ENCODE assay signal across 8 cellular contexts in the genomic region with DNA sequence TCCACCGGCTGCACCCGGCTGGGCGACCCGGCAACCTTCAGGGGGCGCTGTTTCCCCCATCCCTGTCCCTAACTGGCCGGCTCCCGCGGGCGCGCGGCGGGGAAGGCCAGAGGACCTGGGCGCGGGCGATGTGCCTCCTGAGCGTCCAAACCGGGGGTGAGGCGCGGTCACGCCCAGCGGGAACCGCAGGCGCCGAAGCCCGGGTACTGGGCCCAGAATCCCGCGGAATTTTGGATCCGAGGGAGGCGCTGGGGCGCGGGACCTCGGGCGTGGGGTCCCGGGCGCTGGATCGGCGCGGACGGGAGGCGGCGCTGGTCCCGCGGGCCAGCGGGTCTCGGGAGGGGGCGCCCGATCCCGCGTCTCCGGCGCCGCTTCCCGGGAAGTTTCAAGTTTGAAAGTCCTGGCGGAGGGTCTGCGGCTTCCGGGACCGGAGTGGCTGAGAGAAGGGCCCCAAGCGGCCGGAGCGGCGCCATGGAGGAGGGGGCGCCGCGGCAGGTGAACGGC. TPM values are rescaled to one million over a fixed set of nuclear protein-coding genes. Genes with fewer than 3 reads are reported as not detected.
DNase-seq lines count a peak whose midpoint lies in the region; ATAC-seq and TF ChIP-seq lines count a peak whose summit lies in the region.

A gene (plus strand): TSS at position 59 of the 504 bp plus-strand sequence. CDS start 413 bp downstream, at position 472.

- peaks cover 6 to 26% (median 7%) of the 10 kb centered on the region in 3 donors for H3K4me1 ChIP-seq in esophagus squamous epithelium
- no peaks in the 10 kb centered on the region for H3K4me1 ChIP-seq in naive thymus-derived CD4-positive, alpha-beta T cell (ENCODE audit: control insufficient read depth in 2 of 2, insufficient read depth in 2 of 2, low read length in 2 of 2)

- CTCF ChIA-PET in CD4-positive, alpha-beta T cell (lab: Charles Lee), result interaction anchor here (0.6 to 1.3 kb wide), 13 partner anchors 9 to 270 kb away, joined by 3 to 7 read pairs (median 4); a partner anchor contains a TSS
- CTCF ChIA-PET in naive thymus-derived CD4-positive, alpha-beta T cell (lab: Charles Lee), result interaction anchor here (0.7 to 0.9 kb wide), 2 partner anchors 10 to 18 kb away, joined by 3 to 7 read pairs; no protein-coding TSS in a partner anchor

- H3K4me1 Mint-ChIP-seq in CD4-positive, alpha-beta T cell (ENCODE audit: low read depth), result peaks cover 11% of the 10 kb centered on the region
- H3K4me1 Mint-ChIP-seq in activated T-cell treated with anti-CD3 and anti-CD28 coated beads, Interleukin-2, amount 50 U/mL, for 4 hours (ENCODE audit: low read depth), result peaks cover 7% of the 10 kb centered on the region
- H3K4me1 Mint-ChIP-seq in naive thymus-derived CD4-positive, alpha-beta T cell, result peaks cover 4 to 17% (median 10%) of the 10 kb centered on the region in 7 donors
- peaks cover 15 to 21% of the 10 kb centered on the region in 2 donors for H3K4me1 Mint-ChIP-seq in stimulated activated naive B cell treated with anti-CD40 and anti-IgM and Interleukin-4, amounts not matched to agents 10 μg/mL and 1 μg/mL and 100 μg/mL, for 72 hours

- peak; percentile 92 for TF ChIP-seq CTCF in CD4-positive, alpha-beta T cell (IDR thresholded peaks at IDR 0.05)
- peak; percentile 81 to 95 (median 87) for TF ChIP-seq CTCF in esophagus squamous epithelium (IDR thresholded peaks at IDR 0.05)

- no peaks in the 10 kb centered on the region for H3K27me3 ChIP-seq in CD4-positive, alpha-beta T cell (ENCODE audit: control insufficient read depth, insufficient read depth, low read length)
- no peaks in the 10 kb centered on the region for H3K27me3 ChIP-seq in esophagus squamous epithelium
- H3K27me3 ChIP-seq in naive thymus-derived CD4-positive, alpha-beta T cell (ENCODE audit: control insufficient read depth in 2 of 2, insufficient read depth in 2 of 2, low read length in 2 of 2), result no peaks in the 10 kb centered on the region

- ATAC-seq in CD4-positive, alpha-beta T cell (ENCODE audit: poor library complexity), result peak; percentile 84
- peak; percentile 63 for ATAC-seq in GM19324 (IDR thresholded peaks at IDR 0.05; ENCODE audit: low FRiP score, unreplicated experiment)
- peak; percentile 48 for ATAC-seq in HG03558 (IDR thresholded peaks at IDR 0.05; ENCODE audit: extremely low read depth, unreplicated experiment)
- ATAC-seq in activated T-cell treated with anti-CD3 and anti-CD28 coated beads, Interleukin-2, amount 50 U/mL, for 4 hours, result peak; percentile 87 to 88
- ATAC-seq in naive thymus-derived CD4-positive, alpha-beta T cell, result peak; percentile 94
- peak; percentile 90 for ATAC-seq in stimulated activated naive B cell treated with anti-CD40 and anti-IgM and Interleukin-4, amounts not matched to agents 10 μg/mL and 1 μg/mL and 100 μg/mL, for 72 hours (replicated peaks)

- DNase-seq in CD4-positive, alpha-beta T cell, result peak; percentile 73 to 87 (median 79)
- DNase-seq in OCI-M2 (lab: John Stamatoyannopoulos, UW; ENCODE audit: unreplicated experiment) (peak; percentile 47), esophagus squamous epithelium (lab: John Stamatoyannopoulos, UW) (no peak)
- peak; percentile 81 for DNase-seq in activated T-cell treated with anti-CD3 and anti-CD28 coated beads, Interleukin-2, amount 50 U/mL, for 4 hours
- DNase-seq in naive thymus-derived CD4-positive, alpha-beta T cell, result peak; percentile 63 to 95 (median 82)
- DNase-seq in stimulated activated naive B cell treated with anti-CD40 and anti-IgM and Interleukin-4, amounts not matched to agents 10 μg/mL and 1 μg/mL and 100 μg/mL, for 72 hours, result peak; percentile 84

- H3K4me3 ChIP-seq in esophagus squamous epithelium, result peak within 1 kb of the TSS; percentile 56 to 93 (median 64)
- peak within 1 kb of the TSS; percentile 68 for H3K4me3 ChIP-seq in naive thymus-derived CD4-positive, alpha-beta T cell (ENCODE audit: low read length)

- no CpG with 5 or more reads among the region's 65 CpGs for WGBS in esophagus squamous epithelium, 2 donors

- POLR2A ChIA-PET in CD4-positive, alpha-beta T cell (lab: Charles Lee), result interaction anchor here (0.5 to 1.2 kb wide), 6 partner anchors 10 to 116 kb away, joined by 3 to 7 read pairs (median 4); a partner anchor contains a TSS
- POLR2A ChIA-PET in naive thymus-derived CD4-positive, alpha-beta T cell (lab: Charles Lee), result interaction anchor here (0.6 to 1.0 kb wide), 2 partner anchors 12 to 1186 kb away, joined by 3 read pairs; no protein-coding TSS in a partner anchor

- H3K27ac Mint-ChIP-seq in CD4-positive, alpha-beta T cell, result peak within 1 kb of the TSS; percentile 24
- H3K27ac Mint-ChIP-seq in naive thymus-derived CD4-positive, alpha-beta T cell, result peak within 1 kb of the TSS; percentile 52 to 91 (median 79)
- H3K27ac Mint-ChIP-seq in stimulated activated naive B cell treated with anti-CD40 and anti-IgM and Interleukin-4, amounts not matched to agents 10 μg/mL and 1 μg/mL and 100 μg/mL, for 72 hours, result peak within 1 kb of the TSS; percentile 81

- H3K9me3 Mint-ChIP-seq in CD4-positive, alpha-beta T cell, result no peaks in the 10 kb centered on the region
- H3K9me3 Mint-ChIP-seq in activated T-cell treated with anti-CD3 and anti-CD28 coated beads, Interleukin-2, amount 50 U/mL, for 4 hours, result no peaks in the 10 kb centered on the region
- H3K9me3 Mint-ChIP-seq in naive thymus-derived CD4-positive, alpha-beta T cell, result no peaks in the 10 kb centered on the region
- no peaks in the 10 kb centered on the region for H3K9me3 Mint-ChIP-seq in stimulated activated naive B cell treated with anti-CD40 and anti-IgM and Interleukin-4, amounts not matched to agents 10 μg/mL and 1 μg/mL and 100 μg/mL, for 72 hours

- no peaks in the 10 kb centered on the region for H3K9me3 ChIP-seq in CD4-positive, alpha-beta T cell (ENCODE audit: control insufficient read depth, low read length)
- no peaks in the 10 kb centered on the region for H3K9me3 ChIP-seq in esophagus squamous epithelium
- H3K9me3 ChIP-seq in naive thymus-derived CD4-positive, alpha-beta T cell (ENCODE audit: control insufficient read depth in 2 of 3, low read length in 3 of 3), result no peaks in the 10 kb centered on the region

- no peaks in the 10 kb centered on the region for H3K36me3 Mint-ChIP-seq in CD4-positive, alpha-beta T cell (ENCODE audit: low read depth)
- no peaks in the 10 kb centered on the region for H3K36me3 Mint-ChIP-seq in activated T-cell treated with anti-CD3 and anti-CD28 coated beads, Interleukin-2, amount 50 U/mL, for 4 hours (ENCODE audit: insufficient read depth)
- H3K36me3 Mint-ChIP-seq in naive thymus-derived CD4-positive, alpha-beta T cell, result peaks cover 0 to 2% (median 0%) of the 10 kb centered on the region in 5 donors
- H3K36me3 Mint-ChIP-seq in stimulated activated naive B cell treated with anti-CD40 and anti-IgM and Interleukin-4, amounts not matched to agents 10 μg/mL and 1 μg/mL and 100 μg/mL, for 72 hours, result peaks cover 2 to 6% of the 10 kb centered on the region in 2 donors

- peak within 1 kb of the TSS; percentile 91 for H3K4me3 Mint-ChIP-seq in CD4-positive, alpha-beta T cell
- peak within 1 kb of the TSS; percentile 78 for H3K4me3 Mint-ChIP-seq in activated T-cell treated with anti-CD3 and anti-CD28 coated beads, Interleukin-2, amount 50 U/mL, for 4 hours
- H3K4me3 Mint-ChIP-seq in naive thymus-derived CD4-positive, alpha-beta T cell, result peak within 1 kb of the TSS; percentile 84 to 94 (median 91)
- H3K4me3 Mint-ChIP-seq in stimulated activated naive B cell treated with anti-CD40 and anti-IgM and Interleukin-4, amounts not matched to agents 10 μg/mL and 1 μg/mL and 100 μg/mL, for 72 hours, result peak within 1 kb of the TSS; percentile 89 to 91

- peak in 1 of 4 donors; percentile 12 for TF ChIP-seq POLR2A in esophagus squamous epithelium (IDR thresholded peaks at IDR 0.05)

- H3K27me3 Mint-ChIP-seq in CD4-positive, alpha-beta T cell, result no peaks in the 10 kb centered on the region
- no peaks in the 10 kb centered on the region for H3K27me3 Mint-ChIP-seq in activated T-cell treated with anti-CD3 and anti-CD28 coated beads, Interleukin-2, amount 50 U/mL, for 4 hours (ENCODE audit: low read depth)
- no peaks in the 10 kb centered on the region for H3K27me3 Mint-ChIP-seq in naive thymus-derived CD4-positive, alpha-beta T cell
- no peaks in the 10 kb centered on the region for H3K27me3 Mint-ChIP-seq in stimulated activated naive B cell treated with anti-CD40 and anti-IgM and Interleukin-4, amounts not matched to agents 10 μg/mL and 1 μg/mL and 100 μg/mL, for 72 hours

- intact Hi-C loops in CD4-positive, alpha-beta T cell (cut with DNase I, micrococcal nuclease), result loop anchor here (5.0 kb wide), 3 partner anchors 45 to 85 kb away; a partner anchor contains a TSS
- intact Hi-C loops in esophagus squamous epithelium (cut with DNase I), result no loop called here
- intact Hi-C loops in naive thymus-derived CD4-positive, alpha-beta T cell (cut with micrococcal nuclease), result loop anchor here (1.0 to 5.0 kb wide), 5 partner anchors 13 to 85 kb away; a partner anchor contains a TSS

- no peaks in the 10 kb centered on the region for H3K36me3 ChIP-seq in esophagus squamous epithelium
- no peaks in the 10 kb centered on the region for H3K36me3 ChIP-seq in naive thymus-derived CD4-positive, alpha-beta T cell (ENCODE audit: control insufficient read depth in 2 of 3, insufficient read depth in 3 of 3, low read length in 3 of 3)

- no peak within 1 kb of the TSS for H3K27ac ChIP-seq in CD4-positive, alpha-beta T cell (ENCODE audit: low read depth, low read length)
- H3K27ac ChIP-seq in esophagus squamous epithelium, result peak within 1 kb of the TSS; percentile 81 to 92 (median 84)
- peak within 1 kb of the TSS; percentile 60 for H3K27ac ChIP-seq in naive thymus-derived CD4-positive, alpha-beta T cell (ENCODE audit: low read depth, low read length)

RNA-seq across cellular contexts. Expression of the gene that starts here (rescaled TPM):
- total RNA-seq in CD4-positive, alpha-beta T cell, result 1 to 10 TPM in 1 of 2 experiments, under 1 TPM in 1; 0.95 to 1.9 TPM
- total RNA-seq in activated T-cell treated with anti-CD3 and anti-CD28 coated beads, Interleukin-2, amount 50 U/mL, for 4 hours, result 10 to 100 TPM in 1 of 3 donors, 1 to 10 TPM in 2; 5.5 to 10.1 (median 8.1) TPM
- total RNA-seq in esophagus squamous epithelium, result 1 to 10 TPM; 2.3 to 6.2 (median 3.2) TPM
- 10 to 100 TPM in 1 of 5 experiments, 1 to 10 TPM in 4; 1.1 to 11.7 (median 1.6) TPM for total RNA-seq in naive thymus-derived CD4-positive, alpha-beta T cell
- 1 to 10 TPM in 1 of 2 donors, under 1 TPM in 1; 0.93 to 1.1 TPM for polyA plus RNA-seq in naive thymus-derived CD4-positive, alpha-beta T cell

Comparison
In these comparisons a context has a peak if more than half of its experiments do, and no peak if none do; other contexts are left out.
1. H3K27ac Mint-ChIP-seq: peak in every context shown above with its lines; median percentile 81 in stimulated activated naive B cell treated with anti-CD40 and anti-IgM and Interleukin-4, amounts not matched to agents 10 μg/mL and 1 μg/mL and 100 μg/mL, for 72 hours; 79 in naive thymus-derived CD4-positive, alpha-beta T cell; 24 in CD4-positive, alpha-beta T cell.